11 cellular contexts compared by ENCODE assay signal in genomic region chr2:239227111-239227581, GRCh38.
DNase-seq lines count a peak whose midpoint lies in the region; ATAC-seq and TF ChIP-seq lines count a peak whose summit lies in the region.
"Had no signal": no experiment of that assay in that cellular context is flagged by ENCODE, and none has a peak within 500 bp of the region (broad histone marks: within the 10 kb centered on the region; RNA-seq: fewer than 3 reads in every experiment).

No MANE protein-coding gene starts in this region.

- no peaks in the 10 kb centered on the region for H3K27me3 Mint-ChIP-seq in activated T-cell treated with anti-CD3 and anti-CD28 coated beads, Interleukin-2, amount 50 U/mL, for 24 hours
- H3K27me3 Mint-ChIP-seq in nephron progenitor cell (ENCODE audit: low read depth, poor library complexity) (no peaks in the 10 kb centered on the region), type B pancreatic cell (no peaks in the 10 kb centered on the region)
- H3K27me3 Mint-ChIP-seq in activated T-helper 2 cell treated with anti-CD3 and anti-CD28 coated beads, Interferon-gamma antibody, Interleukin-2, Interleukin-4, amounts not matched to agents 10 μg/mL and 5 μg/mL and 100 μg/mL, durations not matched to agents 14 hours and 24 hours and 36 hours (ENCODE audit: low read depth) = no peaks in the 10 kb centered on the region

- no peak for ATAC-seq in HG03280 (IDR thresholded peaks at IDR 0.05; ENCODE audit: unreplicated experiment)

- TF ChIP-seq CTCF in esophagus squamous epithelium (IDR thresholded peaks at IDR 0.05) (no peak), nephron progenitor cell (IDR thresholded peaks at IDR 0.05) (no peak), type B pancreatic cell (conservative IDR thresholded peaks at IDR 0.05) (no peak)

- H3K27me3 ChIP-seq in esophagus squamous epithelium = no peaks in the 10 kb centered on the region

- H3K9me3 Mint-ChIP-seq in activated T-cell treated with anti-CD3 and anti-CD28 coated beads, Interleukin-2, amount 50 U/mL, for 24 hours = no peaks in the 10 kb centered on the region
- H3K9me3 Mint-ChIP-seq in nephron progenitor cell = no peaks in the 10 kb centered on the region
- H3K9me3 Mint-ChIP-seq in type B pancreatic cell = no peaks in the 10 kb centered on the region
- H3K9me3 Mint-ChIP-seq in activated T-helper 2 cell treated with anti-CD3 and anti-CD28 coated beads, Interferon-gamma antibody, Interleukin-2, Interleukin-4, amounts not matched to agents 10 μg/mL and 5 μg/mL and 100 μg/mL, durations not matched to agents 14 hours and 24 hours and 36 hours = no peaks in the 10 kb centered on the region

- H3K4me3 ChIP-seq in esophagus squamous epithelium = no peak overlapping the region

- H3K27ac ChIP-seq in esophagus squamous epithelium = peak overlapping the region; percentile 60 to 92 (median 87)

- peaks cover 84% of the 10 kb centered on the region for H3K4me1 Mint-ChIP-seq in activated T-cell treated with anti-CD3 and anti-CD28 coated beads, Interleukin-2, amount 50 U/mL, for 24 hours (ENCODE audit: low read depth)
- H3K4me1 Mint-ChIP-seq in nephron progenitor cell (peaks cover 88% of the 10 kb centered on the region), type B pancreatic cell (ENCODE audit: unreplicated experiment) (peaks cover 61% of the 10 kb centered on the region)
- peaks cover 52% of the 10 kb centered on the region for H3K4me1 Mint-ChIP-seq in activated T-helper 2 cell treated with anti-CD3 and anti-CD28 coated beads, Interferon-gamma antibody, Interleukin-2, Interleukin-4, amounts not matched to agents 10 μg/mL and 5 μg/mL and 100 μg/mL, durations not matched to agents 14 hours and 24 hours and 36 hours (ENCODE audit: low read depth)

- H3K4me3 Mint-ChIP-seq in activated T-cell treated with anti-CD3 and anti-CD28 coated beads, Interleukin-2, amount 50 U/mL, for 24 hours = no peak overlapping the region
- H3K4me3 Mint-ChIP-seq in nephron progenitor cell (no peak overlapping the region), type B pancreatic cell (no peak overlapping the region)
- no peak overlapping the region for H3K4me3 Mint-ChIP-seq in activated T-helper 2 cell treated with anti-CD3 and anti-CD28 coated beads, Interferon-gamma antibody, Interleukin-2, Interleukin-4, amounts not matched to agents 10 μg/mL and 5 μg/mL and 100 μg/mL, durations not matched to agents 14 hours and 24 hours and 36 hours (ENCODE audit: low read depth)

- TF ChIP-seq POLR2A in esophagus squamous epithelium (IDR thresholded peaks at IDR 0.05) = no peak

- no peaks in the 10 kb centered on the region for H3K9me3 ChIP-seq in esophagus squamous epithelium

- H3K36me3 ChIP-seq in esophagus squamous epithelium = no peaks in the 10 kb centered on the region

- DNase-seq in activated T-cell treated with anti-CD3 and anti-CD28 coated beads, Interleukin-2, amount 50 U/mL, for 24 hours = no peak
- no peak for DNase-seq in activated T-cell treated with anti-CD3 and anti-CD28 coated beads, Interleukin-2, amount 50 U/mL, for 1 hour
- DNase-seq in esophagus squamous epithelium (lab: John Stamatoyannopoulos, UW) (no peak), nephron progenitor cell (no peak), type B pancreatic cell (ENCODE audit: extremely low spot score, unreplicated experiment) (no peak), activated gamma-delta T cell (lab: John Stamatoyannopoulos, UW) (no peak)
- no peak for DNase-seq in activated T-helper 2 cell treated with anti-CD3 and anti-CD28 coated beads, Interferon-gamma antibody, Interleukin-2, Interleukin-4, amounts not matched to agents 10 μg/mL and 5 μg/mL and 100 μg/mL, durations not matched to agents 14 hours and 24 hours and 36 hours (ENCODE audit: low spot score)
- DNase-seq: activated CD4-positive, alpha-beta T cell treated with anti-CD3 and anti-CD28 coated beads, Interleukin-2, amount 50 U/mL, for 4 hours; erythroblast; kidney had no signal

- H3K4me1 ChIP-seq in esophagus squamous epithelium = peaks cover 36 to 78% (median 43%) of the 10 kb centered on the region in 3 donors

- intact Hi-C loops in esophagus squamous epithelium (cut with DNase I) = no loop called here
- intact Hi-C loops in activated T-helper 2 cell treated with anti-CD3 and anti-CD28 coated beads, Interferon-gamma antibody, Interleukin-2, Interleukin-4, amounts not matched to agents 10 μg/mL and 5 μg/mL and 100 μg/mL, durations not matched to agents 14 hours and 24 hours and 36 hours (cut with micrococcal nuclease) = no loop called here

- H3K27ac Mint-ChIP-seq in activated T-cell treated with anti-CD3 and anti-CD28 coated beads, Interleukin-2, amount 50 U/mL, for 24 hours = peak overlapping the region; percentile 61
- peak overlapping the region; percentile 58 for H3K27ac Mint-ChIP-seq in nephron progenitor cell
- peak overlapping the region; percentile 74 for H3K27ac Mint-ChIP-seq in type B pancreatic cell
- H3K27ac Mint-ChIP-seq in activated T-helper 2 cell treated with anti-CD3 and anti-CD28 coated beads, Interferon-gamma antibody, Interleukin-2, Interleukin-4, amounts not matched to agents 10 μg/mL and 5 μg/mL and 100 μg/mL, durations not matched to agents 14 hours and 24 hours and 36 hours = no peak overlapping the region

- no peaks in the 10 kb centered on the region for H3K36me3 Mint-ChIP-seq in activated T-cell treated with anti-CD3 and anti-CD28 coated beads, Interleukin-2, amount 50 U/mL, for 24 hours (ENCODE audit: low read depth)
- no peaks in the 10 kb centered on the region for H3K36me3 Mint-ChIP-seq in nephron progenitor cell (ENCODE audit: low read depth)
- no peaks in the 10 kb centered on the region for H3K36me3 Mint-ChIP-seq in type B pancreatic cell
- H3K36me3 Mint-ChIP-seq in activated T-helper 2 cell treated with anti-CD3 and anti-CD28 coated beads, Interferon-gamma antibody, Interleukin-2, Interleukin-4, amounts not matched to agents 10 μg/mL and 5 μg/mL and 100 μg/mL, durations not matched to agents 14 hours and 24 hours and 36 hours (ENCODE audit: low read depth) = peaks cover 17% of the 10 kb centered on the region

- 72% methylated on average over 6 of the region's 10 CpGs; no CpG with 5 or more reads in 1 of the 2 donors for WGBS in esophagus squamous epithelium, 2 donors
